ENCODE assay signal across 8 cellular contexts in the genomic region with DNA sequence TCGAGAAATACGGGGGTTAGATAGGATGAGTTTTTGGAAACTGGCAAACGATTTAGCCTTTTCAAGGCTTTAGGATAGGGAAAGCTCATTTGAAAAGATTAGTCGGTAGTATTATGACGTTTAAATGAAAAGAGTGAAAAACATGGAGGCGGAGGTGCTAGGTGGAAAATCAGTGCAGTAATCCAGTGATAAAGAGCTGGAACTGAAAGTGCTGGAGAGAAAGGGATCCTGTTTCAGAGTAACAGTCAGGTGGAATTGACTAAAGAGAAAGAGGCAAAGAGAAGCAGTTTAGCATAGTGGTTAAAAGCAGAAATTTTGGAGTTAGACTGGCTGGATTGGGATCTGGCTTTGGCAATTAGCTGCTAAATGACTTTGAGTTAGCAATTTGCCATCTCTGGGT. TPM values are rescaled to one million over a fixed set of nuclear protein-coding genes. Genes with fewer than 3 reads are reported as not detected.
DNase-seq lines count a peak whose midpoint lies in the region; ATAC-seq lines count a peak whose summit lies in the region.

No MANE protein-coding gene starts in this region.

- H3K27ac Mint-ChIP-seq in activated naive CD4-positive, alpha-beta T cell treated with anti-CD3 and anti-CD28 coated beads, Interleukin-2, amount 50 U/mL, for 24 hours = peak overlapping the region; percentile 93
- peak overlapping the region; percentile 90 for H3K27ac Mint-ChIP-seq in activated CD8-positive, alpha-beta T cell treated with anti-CD3 and anti-CD28 coated beads, Interleukin-2, amount 10 ng/mL, durations not matched to agents 7 days and 5 days
- H3K27ac Mint-ChIP-seq in immature natural killer cell = peak overlapping the region; percentile 92 to 100 (median 98)
- H3K27ac Mint-ChIP-seq in stimulated activated naive CD8-positive, alpha-beta T cell treated with anti-CD3 and anti-CD28 coated beads, Interleukin-15, amount 100 ng/mL, for 72 hours = peak overlapping the region; percentile 43 to 91

- CTCF ChIA-PET in activated CD8-positive, alpha-beta T cell treated with anti-CD3 and anti-CD28 coated beads, Interleukin-2, amount 10 ng/mL, durations not matched to agents 7 days and 5 days (lab: Charles Lee) = interaction anchor here (3.1 kb wide), 1 partner anchor 34 kb away, joined by 26 read pairs; no protein-coding TSS in a partner anchor

- POLR2A ChIA-PET in activated CD8-positive, alpha-beta T cell treated with anti-CD3 and anti-CD28 coated beads, Interleukin-2, amount 10 ng/mL, durations not matched to agents 7 days and 5 days (lab: Charles Lee) = interaction anchor here (0.8 kb wide), 2 partner anchors 324 to 870 kb away, joined by 3 to 4 read pairs; a partner anchor contains a TSS

- H3K4me3 Mint-ChIP-seq in activated naive CD4-positive, alpha-beta T cell treated with anti-CD3 and anti-CD28 coated beads, Interleukin-2, amount 50 U/mL, for 24 hours = peak overlapping the region; percentile 98
- peak overlapping the region; percentile 94 for H3K4me3 Mint-ChIP-seq in activated CD8-positive, alpha-beta T cell treated with anti-CD3 and anti-CD28 coated beads, Interleukin-2, amount 10 ng/mL, durations not matched to agents 7 days and 5 days
- peak overlapping the region; percentile 91 to 99 (median 96) for H3K4me3 Mint-ChIP-seq in immature natural killer cell
- peak overlapping the region; percentile 88 to 96 for H3K4me3 Mint-ChIP-seq in stimulated activated naive CD8-positive, alpha-beta T cell treated with anti-CD3 and anti-CD28 coated beads, Interleukin-15, amount 100 ng/mL, for 72 hours

- no peak for ATAC-seq in activated CD8-positive, alpha-beta T cell treated with anti-CD3 and anti-CD28 coated beads, Interleukin-2, amount 10 ng/mL, durations not matched to agents 7 days and 5 days
- no peak for ATAC-seq in stimulated activated naive CD8-positive, alpha-beta T cell treated with anti-CD3 and anti-CD28 coated beads, Interleukin-15, amount 100 ng/mL, for 72 hours

- H3K36me3 Mint-ChIP-seq in activated naive CD4-positive, alpha-beta T cell treated with anti-CD3 and anti-CD28 coated beads, Interleukin-2, amount 50 U/mL, for 24 hours = peaks cover 22% of the 10 kb centered on the region
- H3K36me3 Mint-ChIP-seq in activated CD8-positive, alpha-beta T cell treated with anti-CD3 and anti-CD28 coated beads, Interleukin-2, amount 10 ng/mL, durations not matched to agents 7 days and 5 days (ENCODE audit: low read depth) = peaks cover 27% of the 10 kb centered on the region
- H3K36me3 Mint-ChIP-seq in immature natural killer cell = peaks cover 0 to 8% (median 5%) of the 10 kb centered on the region in 3 donors

- H3K27ac ChIP-seq in caudate nucleus (ENCODE audit: low read depth, low read length) = no peak overlapping the region

- no peak for DNase-seq in activated naive CD4-positive, alpha-beta T cell treated with anti-CD3 and anti-CD28 coated beads, Interleukin-2, amount 50 U/mL, for 16 hours
- no peak for DNase-seq in activated CD8-positive, alpha-beta T cell treated with anti-CD3 and anti-CD28 coated beads, Interleukin-2, amount 10 ng/mL, durations not matched to agents 7 days and 5 days
- DNase-seq in immature natural killer cell = peak in 1 of 3 donors; percentile 1
- no peak for DNase-seq in stimulated activated naive CD8-positive, alpha-beta T cell treated with anti-CD3 and anti-CD28 coated beads, Interleukin-15, amount 100 ng/mL, for 72 hours
- no peak for DNase-seq in caudate nucleus (lab: John Stamatoyannopoulos, UW)
- no peak for DNase-seq in pons (ENCODE audit: low spot score)
- DNase-seq in NCI-H1436 (lab: John Stamatoyannopoulos, UW) = no peak

- no peaks in the 10 kb centered on the region for H3K27me3 Mint-ChIP-seq in activated naive CD4-positive, alpha-beta T cell treated with anti-CD3 and anti-CD28 coated beads, Interleukin-2, amount 50 U/mL, for 24 hours
- no peaks in the 10 kb centered on the region for H3K27me3 Mint-ChIP-seq in activated CD8-positive, alpha-beta T cell treated with anti-CD3 and anti-CD28 coated beads, Interleukin-2, amount 10 ng/mL, durations not matched to agents 7 days and 5 days (ENCODE audit: low read depth)
- peaks cover 8 to 13% (median 12%) of the 10 kb centered on the region in 3 donors for H3K27me3 Mint-ChIP-seq in immature natural killer cell (ENCODE audit: low read depth in 3 of 3)
- H3K27me3 Mint-ChIP-seq in stimulated activated naive CD8-positive, alpha-beta T cell treated with anti-CD3 and anti-CD28 coated beads, Interleukin-15, amount 100 ng/mL, for 72 hours = no peaks in the 10 kb centered on the region

- H3K9me3 Mint-ChIP-seq in activated naive CD4-positive, alpha-beta T cell treated with anti-CD3 and anti-CD28 coated beads, Interleukin-2, amount 50 U/mL, for 24 hours = no peaks in the 10 kb centered on the region
- H3K9me3 Mint-ChIP-seq in activated CD8-positive, alpha-beta T cell treated with anti-CD3 and anti-CD28 coated beads, Interleukin-2, amount 10 ng/mL, durations not matched to agents 7 days and 5 days (ENCODE audit: insufficient read depth) = no peaks in the 10 kb centered on the region
- no peaks in the 10 kb centered on the region for H3K9me3 Mint-ChIP-seq in immature natural killer cell
- H3K9me3 Mint-ChIP-seq in stimulated activated naive CD8-positive, alpha-beta T cell treated with anti-CD3 and anti-CD28 coated beads, Interleukin-15, amount 100 ng/mL, for 72 hours = no peaks in the 10 kb centered on the region

- H3K4me1 Mint-ChIP-seq in activated naive CD4-positive, alpha-beta T cell treated with anti-CD3 and anti-CD28 coated beads, Interleukin-2, amount 50 U/mL, for 24 hours = peaks cover 62% of the 10 kb centered on the region
- peaks cover 53% of the 10 kb centered on the region for H3K4me1 Mint-ChIP-seq in activated CD8-positive, alpha-beta T cell treated with anti-CD3 and anti-CD28 coated beads, Interleukin-2, amount 10 ng/mL, durations not matched to agents 7 days and 5 days (ENCODE audit: low read depth)
- H3K4me1 Mint-ChIP-seq in immature natural killer cell = peaks cover 35 to 60% of the 10 kb centered on the region in 2 donors
- peaks cover 39% of the 10 kb centered on the region for H3K4me1 Mint-ChIP-seq in stimulated activated naive CD8-positive, alpha-beta T cell treated with anti-CD3 and anti-CD28 coated beads, Interleukin-15, amount 100 ng/mL, for 72 hours

RNA-seq across cellular contexts. Expression of a gene that starts 0.9 kb away (rescaled TPM):
- total RNA-seq in activated CD8-positive, alpha-beta T cell treated with anti-CD3 and anti-CD28 coated beads, Interleukin-2, amount 10 ng/mL, durations not matched to agents 7 days and 5 days = 10 to 100 TPM; 25.3 to 27.5 TPM
- 10 to 100 TPM; 11.8 to 20.1 (median 17.0) TPM for polyA plus RNA-seq in immature natural killer cell

RNA-seq across cellular contexts. Expression of a gene that starts 1.1 kb away (rescaled TPM):
- total RNA-seq in activated CD8-positive, alpha-beta T cell treated with anti-CD3 and anti-CD28 coated beads, Interleukin-2, amount 10 ng/mL, durations not matched to agents 7 days and 5 days = 10 to 100 TPM; 19.8 to 21.1 TPM
- 10 to 100 TPM in 2 of 3 donors, 1 to 10 TPM in 1; 4.5 to 16.4 (median 10.6) TPM for polyA plus RNA-seq in immature natural killer cell
